In the genomic region with DNA sequence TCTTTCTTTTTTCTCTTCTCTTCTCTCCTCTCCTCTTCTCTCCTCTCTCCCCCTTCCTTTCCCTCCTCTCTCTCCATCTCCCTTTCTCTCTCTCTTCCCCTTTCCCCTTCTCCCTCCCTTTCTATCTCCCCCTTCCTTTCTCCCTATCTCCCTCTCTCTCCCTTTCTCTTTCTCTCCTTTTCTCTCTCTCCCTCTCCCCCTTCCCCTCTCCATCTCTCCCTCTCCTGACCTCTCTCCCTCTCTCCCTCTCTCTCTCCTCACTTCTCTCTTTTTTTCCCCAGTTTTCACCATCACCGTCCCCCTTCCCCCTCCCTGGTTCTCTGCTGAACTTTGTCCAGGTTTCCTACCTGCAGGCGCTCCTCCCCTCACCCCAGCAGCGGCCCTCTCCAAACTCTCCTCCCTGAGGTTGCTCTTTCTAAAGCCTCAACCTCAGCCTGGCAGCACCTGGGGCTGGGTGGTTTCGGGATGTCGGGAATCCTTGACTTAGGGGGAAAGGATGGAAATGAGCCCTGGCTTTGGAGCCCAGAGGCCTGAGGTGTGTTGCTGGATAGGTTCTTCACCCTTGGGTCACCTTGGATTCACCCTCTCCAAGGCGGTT, we compare ENCODE assay signal across 2 cellular contexts.
TF ChIP-seq lines count a peak whose summit lies in the region.

No MANE protein-coding gene starts in this region.

TF ChIP-seq in K562, 482 proteins besides CTCF, POLR2A, EP300 and RAD21:
- TF ChIP-seq, protein P1, sequence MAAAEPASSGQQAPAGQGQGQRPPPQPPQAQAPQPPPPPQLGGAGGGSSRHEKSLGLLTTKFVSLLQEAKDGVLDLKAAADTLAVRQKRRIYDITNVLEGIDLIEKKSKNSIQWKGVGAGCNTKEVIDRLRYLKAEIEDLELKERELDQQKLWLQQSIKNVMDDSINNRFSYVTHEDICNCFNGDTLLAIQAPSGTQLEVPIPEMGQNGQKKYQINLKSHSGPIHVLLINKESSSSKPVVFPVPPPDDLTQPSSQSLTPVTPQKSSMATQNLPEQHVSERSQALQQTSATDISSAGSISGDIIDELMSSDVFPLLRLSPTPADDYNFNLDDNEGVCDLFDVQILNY (CRISPR knock-in tag; IDR thresholded peaks at IDR 0.05) = no peak
- TF ChIP-seq, protein P2, sequence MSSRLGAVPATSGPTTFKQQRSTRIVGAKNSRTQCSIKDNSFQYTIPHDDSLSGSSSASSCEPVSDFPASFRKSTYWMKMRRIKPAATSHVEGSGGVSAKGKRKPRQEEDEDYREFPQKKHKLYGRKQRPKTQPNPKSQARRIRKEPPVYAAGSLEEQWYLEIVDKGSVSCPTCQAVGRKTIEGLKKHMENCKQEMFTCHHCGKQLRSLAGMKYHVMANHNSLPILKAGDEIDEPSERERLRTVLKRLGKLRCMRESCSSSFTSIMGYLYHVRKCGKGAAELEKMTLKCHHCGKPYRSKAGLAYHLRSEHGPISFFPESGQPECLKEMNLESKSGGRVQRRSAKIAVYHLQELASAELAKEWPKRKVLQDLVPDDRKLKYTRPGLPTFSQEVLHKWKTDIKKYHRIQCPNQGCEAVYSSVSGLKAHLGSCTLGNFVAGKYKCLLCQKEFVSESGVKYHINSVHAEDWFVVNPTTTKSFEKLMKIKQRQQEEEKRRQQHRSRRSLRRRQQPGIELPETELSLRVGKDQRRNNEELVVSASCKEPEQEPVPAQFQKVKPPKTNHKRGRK (tag; IDR thresholded peaks at IDR 0.05) = peak; percentile 52; the same call in 1 of the 2 replicates
TF ChIP-seq in K562: peak in this region for 1.

TF ChIP-seq in liver, 16 proteins besides CTCF, POLR2A, EP300 and RAD21:
- TF ChIP-seq NR2F2 (IDR thresholded peaks at IDR 0.05) = no peak
- TF ChIP-seq SP1 (IDR thresholded peaks at IDR 0.05) = peak; percentile 18
- no peak for TF ChIP-seq FOXA1 (IDR thresholded peaks at IDR 0.05)
- TF ChIP-seq, protein P3, sequence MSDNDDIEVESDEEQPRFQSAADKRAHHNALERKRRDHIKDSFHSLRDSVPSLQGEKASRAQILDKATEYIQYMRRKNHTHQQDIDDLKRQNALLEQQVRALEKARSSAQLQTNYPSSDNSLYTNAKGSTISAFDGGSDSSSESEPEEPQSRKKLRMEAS (IDR thresholded peaks at IDR 0.05) = no peak
- TF ChIP-seq YY1 (IDR thresholded peaks at IDR 0.05) = no peak
- TF ChIP-seq HNF4A (conservative IDR thresholded peaks at IDR 0.05) = peak; percentile 27 to 38
- TF ChIP-seq FOXA2 (IDR thresholded peaks at IDR 0.05) = no peak
- no peak for TF ChIP-seq GABPA (IDR thresholded peaks at IDR 0.05 in 1 of 2, conservative IDR thresholded peaks at IDR 0.05 in 1 of 2)
- no peak for TF ChIP-seq TAF1 (conservative IDR thresholded peaks at IDR 0.05)
- TF ChIP-seq RXRA (IDR thresholded peaks at IDR 0.05) = no peak
- TF ChIP-seq, protein P4, sequence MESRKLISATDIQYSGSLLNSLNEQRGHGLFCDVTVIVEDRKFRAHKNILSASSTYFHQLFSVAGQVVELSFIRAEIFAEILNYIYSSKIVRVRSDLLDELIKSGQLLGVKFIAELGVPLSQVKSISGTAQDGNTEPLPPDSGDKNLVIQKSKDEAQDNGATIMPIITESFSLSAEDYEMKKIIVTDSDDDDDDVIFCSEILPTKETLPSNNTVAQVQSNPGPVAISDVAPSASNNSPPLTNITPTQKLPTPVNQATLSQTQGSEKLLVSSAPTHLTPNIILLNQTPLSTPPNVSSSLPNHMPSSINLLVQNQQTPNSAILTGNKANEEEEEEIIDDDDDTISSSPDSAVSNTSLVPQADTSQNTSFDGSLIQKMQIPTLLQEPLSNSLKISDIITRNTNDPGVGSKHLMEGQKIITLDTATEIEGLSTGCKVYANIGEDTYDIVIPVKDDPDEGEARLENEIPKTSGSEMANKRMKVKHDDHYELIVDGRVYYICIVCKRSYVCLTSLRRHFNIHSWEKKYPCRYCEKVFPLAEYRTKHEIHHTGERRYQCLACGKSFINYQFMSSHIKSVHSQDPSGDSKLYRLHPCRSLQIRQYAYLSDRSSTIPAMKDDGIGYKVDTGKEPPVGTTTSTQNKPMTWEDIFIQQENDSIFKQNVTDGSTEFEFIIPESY (IDR thresholded peaks at IDR 0.05) = no peak
